In the genomic region with DNA sequence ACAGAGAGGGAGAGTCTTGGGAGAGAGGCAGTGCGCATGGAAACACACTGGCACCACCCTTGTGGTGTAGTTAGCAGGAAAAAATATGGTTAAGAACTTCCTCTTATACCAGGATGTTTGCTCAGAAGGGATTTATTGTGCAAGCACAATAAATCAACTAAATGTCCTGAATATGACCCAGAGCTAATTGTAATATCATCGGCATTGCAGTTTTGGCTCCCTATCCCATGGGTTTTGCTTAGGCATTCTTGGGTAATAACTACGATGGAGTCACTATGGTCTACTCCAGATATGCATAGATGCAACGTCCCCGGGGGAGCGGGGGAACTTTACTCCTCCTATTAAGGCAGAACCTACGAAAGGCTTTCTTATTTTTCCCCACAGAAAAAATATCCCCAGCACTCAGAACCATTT, we compare ENCODE assay signal across 28 cellular contexts.
DNase-seq lines count a peak whose midpoint lies in the region; ATAC-seq and TF ChIP-seq lines count a peak whose summit lies in the region.
"Had no signal": no experiment of that assay in that cellular context is flagged by ENCODE, and none has a peak within 500 bp of the region (broad histone marks: within the 10 kb centered on the region; RNA-seq: fewer than 3 reads in every experiment).

No MANE protein-coding gene starts in this region.

- no peak overlapping the region for H3K4me3 ChIP-seq in lung
- H3K4me3 ChIP-seq: body of pancreas, right lobe of liver had no signal

- peak; percentile 41 for ATAC-seq in lung (ENCODE audit: insufficient read depth, low FRiP score)
- ATAC-seq: body of pancreas; stimulated activated effector memory CD8-positive, alpha-beta T cell treated with anti-CD3 and anti-CD28 coated beads, Interleukin-12 subunit alpha, Interleukin-12 subunit beta, amount 100 ng/mL, for 72 hours had no signal

- WGBS in lung, 2 donors, result 35 to 62% methylated on average over 7 of the region's 7 CpGs

- H3K4me1 Mint-ChIP-seq in progenitor cell of endocrine pancreas (ENCODE audit: low read depth) (no peaks in the 10 kb centered on the region), type B pancreatic cell (ENCODE audit: unreplicated experiment) (no peaks in the 10 kb centered on the region)
- H3K4me1 Mint-ChIP-seq: activated CD4-positive, alpha-beta T cell treated with anti-CD3 and anti-CD28 coated beads, Interleukin-2, amount 10 ng/mL, durations not matched to agents 24 days and 14 days; CD4-positive, alpha-beta memory T cell; IgD-negative memory B cell; immature natural killer cell; stimulated activated effector memory CD8-positive, alpha-beta T cell treated with anti-CD3 and anti-CD28 coated beads, Interleukin-12 subunit alpha, Interleukin-12 subunit beta, amount 100 ng/mL, for 72 hours had no signal

- H3K4me3 Mint-ChIP-seq in progenitor cell of endocrine pancreas (ENCODE audit: low read depth) (no peak overlapping the region), type B pancreatic cell (no peak overlapping the region)
- H3K4me3 Mint-ChIP-seq: activated CD4-positive, alpha-beta T cell treated with anti-CD3 and anti-CD28 coated beads, Interleukin-2, amount 10 ng/mL, durations not matched to agents 24 days and 14 days; CD4-positive, alpha-beta memory T cell; IgD-negative memory B cell; immature natural killer cell; stimulated activated effector memory CD8-positive, alpha-beta T cell treated with anti-CD3 and anti-CD28 coated beads, Interleukin-12 subunit alpha, Interleukin-12 subunit beta, amount 100 ng/mL, for 72 hours; T-helper 2 cell treated with Interferon-gamma antibody and Interleukin-4, amounts not matched to agents 5 μg/mL and 100 μg/mL, for 36 hours had no signal

- no peaks in the 10 kb centered on the region for H3K4me1 ChIP-seq in lung (ENCODE audit: control insufficient read depth in 2 of 2, insufficient read depth in 2 of 2, low read length in 2 of 2)
- H3K4me1 ChIP-seq: body of pancreas, right lobe of liver had no signal

- H3K27me3 ChIP-seq in lung (ENCODE audit: control insufficient read depth, insufficient read depth), result no peaks in the 10 kb centered on the region
- H3K27me3 ChIP-seq: body of pancreas, right lobe of liver had no signal

- H3K27ac Mint-ChIP-seq in progenitor cell of endocrine pancreas (no peak overlapping the region), type B pancreatic cell (no peak overlapping the region)
- H3K27ac Mint-ChIP-seq: activated CD4-positive, alpha-beta T cell treated with anti-CD3 and anti-CD28 coated beads, Interleukin-2, amount 10 ng/mL, durations not matched to agents 24 days and 14 days; CD4-positive, alpha-beta memory T cell; IgD-negative memory B cell; immature natural killer cell; stimulated activated effector memory CD8-positive, alpha-beta T cell treated with anti-CD3 and anti-CD28 coated beads, Interleukin-12 subunit alpha, Interleukin-12 subunit beta, amount 100 ng/mL, for 72 hours; T-helper 2 cell treated with Interferon-gamma antibody and Interleukin-4, amounts not matched to agents 5 μg/mL and 100 μg/mL, for 36 hours had no signal

- TF ChIP-seq CTCF in lung (IDR thresholded peaks at IDR 0.05; ENCODE audit: control extremely low read depth, extremely low read depth) (no peak), progenitor cell of endocrine pancreas (IDR thresholded peaks at IDR 0.05; ENCODE audit: unreplicated experiment) (no peak), type B pancreatic cell (conservative IDR thresholded peaks at IDR 0.05) (no peak)

- DNase-seq in GF-D8 (lab: John Stamatoyannopoulos, UW) (peak; percentile 39), MV-4-11 (lab: John Stamatoyannopoulos, UW) (peak; percentile 97), SKM-1 (lab: John Stamatoyannopoulos, UW; ENCODE audit: unreplicated experiment) (peak; percentile 45), lung (ENCODE audit: low spot score) (no peak), progenitor cell of endocrine pancreas (ENCODE audit: low spot score, unreplicated experiment) (no peak), type B pancreatic cell (ENCODE audit: extremely low spot score, unreplicated experiment) (no peak), NCI-H187 treated with DMSO at 0.1 percent for 48 hours (lab: John Stamatoyannopoulos, UW) (no peak)
- no peak for DNase-seq in activated CD8-positive, alpha-beta memory T cell treated with anti-CD3 and anti-CD28 coated beads, Interleukin-2, amount 50 U/mL, for 48 hours
- DNase-seq: activated CD4-positive, alpha-beta T cell treated with anti-CD3 and anti-CD28 coated beads, Interleukin-2, amount 10 ng/mL, durations not matched to agents 24 days and 14 days; activated naive CD4-positive, alpha-beta T cell; activated T-cell treated with anti-CD3 and anti-CD28 coated beads, Interleukin-2, amount 50 U/mL, for 48 hours; body of pancreas; CD4-positive, alpha-beta memory T cell; hypothalamus; immature natural killer cell; mesenchymal stem cell; NCI-H1092 treated with DMSO at 0.1 percent for 48 hours; NCI-H187; NCI-H2171 treated with DMSO at 0.1 percent for 48 hours; NCI-H524; right lobe of liver; SK-N-SH; stimulated activated CD4-positive, alpha-beta T cell treated with anti-CD3 and anti-CD28 coated beads, Interleukin-4, amount 100 ng/mL, for 24 hours; WERI-Rb-1 had no signal

- H3K27me3 Mint-ChIP-seq in progenitor cell of endocrine pancreas (no peaks in the 10 kb centered on the region), type B pancreatic cell (no peaks in the 10 kb centered on the region)
- H3K27me3 Mint-ChIP-seq: activated CD4-positive, alpha-beta T cell treated with anti-CD3 and anti-CD28 coated beads, Interleukin-2, amount 10 ng/mL, durations not matched to agents 24 days and 14 days; CD4-positive, alpha-beta memory T cell; IgD-negative memory B cell had no signal

- no peaks in the 10 kb centered on the region for H3K36me3 ChIP-seq in lung (ENCODE audit: control insufficient read depth in 2 of 2, insufficient read depth in 2 of 2, low read length in 2 of 2)
- H3K36me3 ChIP-seq: right lobe of liver, WERI-Rb-1 had no signal

- H3K9me3 Mint-ChIP-seq in progenitor cell of endocrine pancreas (ENCODE audit: low read depth) (peaks cover 3% of the 10 kb centered on the region), type B pancreatic cell (no peaks in the 10 kb centered on the region)

- H3K27ac ChIP-seq in lung (ENCODE audit: low read depth in 1 of 2, low read length in 1 of 2), result no peak overlapping the region
- H3K27ac ChIP-seq: body of pancreas, right lobe of liver, RWPE1, WERI-Rb-1 had no signal

- H3K9me3 ChIP-seq in lung (ENCODE audit: control insufficient read depth in 2 of 2, insufficient read depth in 1 of 2, low read length in 1 of 2), result peaks cover 0 to 2% of the 10 kb centered on the region in 2 donors
- H3K9me3 ChIP-seq: body of pancreas, right lobe of liver, SK-N-SH had no signal

- H3K36me3 Mint-ChIP-seq in progenitor cell of endocrine pancreas (ENCODE audit: insufficient read depth) (no peaks in the 10 kb centered on the region), type B pancreatic cell (no peaks in the 10 kb centered on the region)
- H3K36me3 Mint-ChIP-seq: CD4-positive, alpha-beta memory T cell; IgD-negative memory B cell; immature natural killer cell; stimulated activated effector memory CD8-positive, alpha-beta T cell treated with anti-CD3 and anti-CD28 coated beads, Interleukin-12 subunit alpha, Interleukin-12 subunit beta, amount 100 ng/mL, for 72 hours had no signal

Comparison
In these comparisons a context has a peak if more than half of its experiments do, and no peak if none do; other contexts are left out.
1. DNase-seq: peak in GF-D8 (single experiment), MV-4-11 (single experiment) and SKM-1 (single experiment); none in lung (single experiment), progenitor cell of endocrine pancreas (single experiment), type B pancreatic cell (single experiment), activated CD8-positive, alpha-beta memory T cell treated with anti-CD3 and anti-CD28 coated beads, Interleukin-2, amount 50 U/mL, for 48 hours (single experiment) and NCI-H187 treated with DMSO at 0.1 percent for 48 hours (single experiment).